In the genomic region with DNA sequence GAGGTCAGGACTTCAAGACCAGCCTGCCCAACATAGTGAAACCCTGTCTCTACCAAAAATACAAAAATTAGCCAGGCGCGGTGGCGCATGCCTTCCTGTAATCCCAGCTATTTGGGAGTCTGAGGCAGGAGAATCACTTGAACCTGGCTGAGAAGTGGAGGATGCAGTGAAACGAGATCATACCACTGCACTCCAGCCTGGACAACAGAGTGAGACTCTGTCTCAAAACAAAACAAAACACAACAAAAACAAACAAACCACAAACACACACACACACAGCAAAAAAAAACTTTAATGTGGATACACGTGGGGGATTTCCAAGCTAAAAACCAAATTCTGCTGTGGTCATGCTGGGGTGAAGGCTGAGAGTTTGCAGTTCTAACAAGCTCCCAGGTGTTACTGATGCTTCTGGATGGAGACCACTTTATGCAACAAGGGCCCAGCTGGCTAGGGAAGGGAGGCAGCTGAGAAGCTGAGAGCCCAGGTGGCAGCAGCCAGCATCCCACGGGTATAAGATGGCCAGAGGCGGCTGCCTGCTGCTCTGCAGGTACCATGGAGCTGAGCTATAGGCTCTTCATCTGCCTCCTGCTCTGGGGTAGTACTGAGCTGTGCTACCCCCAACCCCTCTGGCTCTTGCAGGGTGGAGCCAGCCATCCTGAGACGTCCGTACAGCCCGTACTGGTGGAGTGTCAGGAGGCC, we compare ENCODE assay signal across 10 cellular contexts. TPM values are rescaled to one million over a fixed set of nuclear protein-coding genes. Genes with fewer than 3 reads are reported as not detected.
DNase-seq lines count a peak whose midpoint lies in the region; ATAC-seq and TF ChIP-seq lines count a peak whose summit lies in the region.
"Had no signal": no experiment of that assay in that cellular context is flagged by ENCODE, and none has a peak within 500 bp of the region (broad histone marks: within the 10 kb centered on the region; RNA-seq: fewer than 3 reads in every experiment).

Gene ZP3 (plus strand): TSS at position 538 of the 699 bp plus-strand sequence. CDS start 15 bp downstream, at position 553.

- intact Hi-C loops in activated CD4-positive, alpha-beta memory T cell treated with anti-CD3 and anti-CD28 coated beads for 36 hours (cut with micrococcal nuclease): no loop called here
- intact Hi-C loops in breast epithelium (cut with DNase I; ENCODE audit: low total_unique reads): no loop called here

- peaks cover 5% of the 10 kb centered on the region for H3K4me1 Mint-ChIP-seq in activated CD4-positive, alpha-beta memory T cell treated with anti-CD3 and anti-CD28 coated beads for 36 hours (ENCODE audit: low read depth)
- H3K4me1 Mint-ChIP-seq in activated CD4-positive, alpha-beta memory T cell treated with anti-CD3 and anti-CD28 coated beads, Interleukin-2, amount 10 ng/mL, durations not matched to agents 7 days and 5 days: peaks cover 10% of the 10 kb centered on the region
- peaks cover 15% of the 10 kb centered on the region for H3K4me1 Mint-ChIP-seq in stimulated activated effector memory CD8-positive, alpha-beta T cell treated with anti-CD3 and anti-CD28 coated beads, Interleukin-12 subunit alpha, Interleukin-12 subunit beta, amount 100 ng/mL, for 72 hours

- no peaks in the 10 kb centered on the region for H3K9me3 Mint-ChIP-seq in activated CD4-positive, alpha-beta memory T cell treated with anti-CD3 and anti-CD28 coated beads for 36 hours
- no peaks in the 10 kb centered on the region for H3K9me3 Mint-ChIP-seq in activated CD4-positive, alpha-beta memory T cell treated with anti-CD3 and anti-CD28 coated beads, Interleukin-2, amount 10 ng/mL, durations not matched to agents 7 days and 5 days
- no peaks in the 10 kb centered on the region for H3K9me3 Mint-ChIP-seq in stimulated activated effector memory CD8-positive, alpha-beta T cell treated with anti-CD3 and anti-CD28 coated beads, Interleukin-12 subunit alpha, Interleukin-12 subunit beta, amount 100 ng/mL, for 72 hours

- H3K27me3 Mint-ChIP-seq in activated CD4-positive, alpha-beta memory T cell treated with anti-CD3 and anti-CD28 coated beads for 36 hours: no peaks in the 10 kb centered on the region
- H3K27me3 Mint-ChIP-seq in activated CD4-positive, alpha-beta memory T cell treated with anti-CD3 and anti-CD28 coated beads, Interleukin-2, amount 10 ng/mL, durations not matched to agents 7 days and 5 days: peaks cover 5% of the 10 kb centered on the region

- TF ChIP-seq POLR2A in breast epithelium (IDR thresholded peaks at IDR 0.05): no peak

- CTCF ChIA-PET in activated CD4-positive, alpha-beta memory T cell treated with anti-CD3 and anti-CD28 coated beads for 36 hours (lab: Charles Lee): interaction anchor here (1.5 kb wide), 1 partner anchor 133 kb away, joined by 6 read pairs; no protein-coding TSS in a partner anchor
- CTCF ChIA-PET in activated CD4-positive, alpha-beta memory T cell treated with anti-CD3 and anti-CD28 coated beads, Interleukin-2, amount 10 ng/mL, durations not matched to agents 7 days and 5 days (lab: Charles Lee): no interaction called here

- H3K4me3 ChIP-seq in breast epithelium: no peak within 1 kb of the TSS

- DNase-seq in activated CD4-positive, alpha-beta memory T cell treated with anti-CD3 and anti-CD28 coated beads for 36 hours: no peak
- DNase-seq in activated CD4-positive, alpha-beta memory T cell treated with anti-CD3 and anti-CD28 coated beads, Interleukin-2, amount 10 ng/mL, durations not matched to agents 7 days and 5 days: no peak
- DNase-seq in breast epithelium (ENCODE audit: low spot score in 2 of 2) (no peak), NCI-H146 treated with DMSO at 0.1 percent for 48 hours (lab: John Stamatoyannopoulos, UW; ENCODE audit: unreplicated experiment) (no peak), SKM-1 (lab: John Stamatoyannopoulos, UW; ENCODE audit: unreplicated experiment) (no peak), activated gamma-delta T cell (lab: John Stamatoyannopoulos, UW) (no peak)
- DNase-seq in stimulated activated effector memory CD8-positive, alpha-beta T cell treated with anti-CD3 and anti-CD28 coated beads, Interleukin-12 subunit alpha, Interleukin-12 subunit beta, amount 100 ng/mL, for 72 hours (ENCODE audit: low spot score in 2 of 2): no peak
- DNase-seq: hypothalamus, T-helper 9 cell had no signal

- TF ChIP-seq CTCF in breast epithelium (IDR thresholded peaks at IDR 0.05): no peak

- peak within 1 kb of the TSS; percentile 59 to 69 for H3K27ac ChIP-seq in breast epithelium

- no peak within 1 kb of the TSS for H3K4me3 Mint-ChIP-seq in activated CD4-positive, alpha-beta memory T cell treated with anti-CD3 and anti-CD28 coated beads for 36 hours
- no peak within 1 kb of the TSS for H3K4me3 Mint-ChIP-seq in activated CD4-positive, alpha-beta memory T cell treated with anti-CD3 and anti-CD28 coated beads, Interleukin-2, amount 10 ng/mL, durations not matched to agents 7 days and 5 days
- no peak within 1 kb of the TSS for H3K4me3 Mint-ChIP-seq in stimulated activated effector memory CD8-positive, alpha-beta T cell treated with anti-CD3 and anti-CD28 coated beads, Interleukin-12 subunit alpha, Interleukin-12 subunit beta, amount 100 ng/mL, for 72 hours

- H3K36me3 Mint-ChIP-seq in activated CD4-positive, alpha-beta memory T cell treated with anti-CD3 and anti-CD28 coated beads for 36 hours: no peaks in the 10 kb centered on the region
- no peaks in the 10 kb centered on the region for H3K36me3 Mint-ChIP-seq in activated CD4-positive, alpha-beta memory T cell treated with anti-CD3 and anti-CD28 coated beads, Interleukin-2, amount 10 ng/mL, durations not matched to agents 7 days and 5 days (ENCODE audit: low read depth)
- H3K36me3 Mint-ChIP-seq in stimulated activated effector memory CD8-positive, alpha-beta T cell treated with anti-CD3 and anti-CD28 coated beads, Interleukin-12 subunit alpha, Interleukin-12 subunit beta, amount 100 ng/mL, for 72 hours: no peaks in the 10 kb centered on the region

- no peaks in the 10 kb centered on the region for H3K9me3 ChIP-seq in breast epithelium

- no peaks in the 10 kb centered on the region for H3K27me3 ChIP-seq in breast epithelium

- POLR2A ChIA-PET in activated CD4-positive, alpha-beta memory T cell treated with anti-CD3 and anti-CD28 coated beads for 36 hours (lab: Charles Lee): no interaction called here
- POLR2A ChIA-PET in activated CD4-positive, alpha-beta memory T cell treated with anti-CD3 and anti-CD28 coated beads, Interleukin-2, amount 10 ng/mL, durations not matched to agents 7 days and 5 days (lab: Charles Lee): interaction anchor here (0.6 to 1.6 kb wide), 3 partner anchors 17 to 82 kb away, joined by 3 read pairs; no protein-coding TSS in a partner anchor

- ATAC-seq in HG03442 (IDR thresholded peaks at IDR 0.05; ENCODE audit: unreplicated experiment): peak; percentile 69
- ATAC-seq in stimulated activated effector memory CD8-positive, alpha-beta T cell treated with anti-CD3 and anti-CD28 coated beads, Interleukin-12 subunit alpha, Interleukin-12 subunit beta, amount 100 ng/mL, for 72 hours: peak; percentile 62

- no peaks in the 10 kb centered on the region for H3K4me1 ChIP-seq in breast epithelium

- no peak within 1 kb of the TSS for H3K27ac Mint-ChIP-seq in activated CD4-positive, alpha-beta memory T cell treated with anti-CD3 and anti-CD28 coated beads for 36 hours
- no peak within 1 kb of the TSS for H3K27ac Mint-ChIP-seq in activated CD4-positive, alpha-beta memory T cell treated with anti-CD3 and anti-CD28 coated beads, Interleukin-2, amount 10 ng/mL, durations not matched to agents 7 days and 5 days
- H3K27ac Mint-ChIP-seq in stimulated activated effector memory CD8-positive, alpha-beta T cell treated with anti-CD3 and anti-CD28 coated beads, Interleukin-12 subunit alpha, Interleukin-12 subunit beta, amount 100 ng/mL, for 72 hours: peak within 1 kb of the TSS; percentile 35

- H3K36me3 ChIP-seq in breast epithelium: no peaks in the 10 kb centered on the region

RNA-seq across cellular contexts. Expression of gene ZP3, which starts in this region (rescaled TPM):
- total RNA-seq in activated CD4-positive, alpha-beta memory T cell treated with anti-CD3 and anti-CD28 coated beads for 36 hours: 10 to 100 TPM; 19.4 to 20.4 TPM
- total RNA-seq in activated CD4-positive, alpha-beta memory T cell treated with anti-CD3 and anti-CD28 coated beads, Interleukin-2, amount 10 ng/mL, durations not matched to agents 7 days and 5 days: 1 to 10 TPM; 6.7 to 9.3 TPM
- 1 to 10 TPM; 1.4 to 2.9 (median 2.0) TPM for total RNA-seq in breast epithelium
